12 cellular contexts compared by ENCODE assay signal in the genomic region with DNA sequence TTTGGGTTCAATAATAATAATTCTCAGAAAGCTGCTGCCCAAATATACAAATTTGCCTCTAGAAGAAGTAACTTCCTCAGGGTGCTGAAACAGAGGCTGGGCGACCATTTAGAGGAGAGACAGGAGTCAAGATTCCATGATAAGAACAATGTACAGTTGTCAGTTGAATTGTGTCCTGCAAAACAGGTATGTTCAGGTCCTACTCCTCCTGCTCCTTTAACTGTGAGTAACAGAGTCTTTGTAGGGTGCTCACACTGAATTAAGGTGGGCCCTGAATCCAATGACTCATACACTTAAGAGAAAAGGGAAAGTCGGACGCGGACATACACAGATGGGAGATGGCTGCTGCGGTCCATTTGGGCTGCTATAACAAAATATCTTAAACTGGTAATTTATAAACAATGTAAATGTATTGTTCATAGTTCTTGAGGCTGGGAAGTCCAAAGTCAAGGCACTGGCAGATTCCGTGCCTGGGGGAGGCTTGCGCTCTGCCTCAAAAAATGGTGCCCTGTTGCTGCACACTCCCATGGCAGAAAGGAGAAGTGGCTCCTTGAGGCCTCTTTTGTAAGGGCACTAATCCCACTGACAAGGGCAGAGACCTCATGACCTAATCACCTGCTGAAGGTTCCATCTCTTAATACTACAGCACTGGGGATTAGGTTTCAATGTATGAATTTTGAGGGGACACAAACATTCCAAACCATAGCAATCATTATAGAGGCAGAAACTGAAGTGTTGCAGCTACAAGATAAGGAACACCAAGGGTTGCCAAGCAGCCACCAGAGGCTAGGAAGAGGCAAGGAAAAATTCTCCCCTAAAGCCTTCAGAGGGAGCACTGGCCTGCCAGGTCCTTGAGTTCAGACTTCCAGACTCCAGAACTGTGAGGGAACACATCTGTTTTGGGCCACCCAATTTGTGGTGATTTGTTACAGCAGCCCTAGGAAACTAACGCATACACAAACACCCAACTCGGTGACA.
"Had no signal": no experiment of that assay in that cellular context is flagged by ENCODE, and none has a peak within 500 bp of the region (broad histone marks: within the 10 kb centered on the region; RNA-seq: fewer than 3 reads in every experiment).

No MANE protein-coding gene starts in this region.

- H3K27ac Mint-ChIP-seq: activated naive CD8-positive, alpha-beta T cell treated with anti-CD3 and anti-CD28 coated beads for 36 hours; nephron; stimulated activated naive CD8-positive, alpha-beta T cell treated with anti-CD3 and anti-CD28 coated beads, Interleukin-15, Interleukin-2, amounts not matched to agents 100 ng/mL and 50 ng/mL, for 24 hours had no signal

- H3K4me3 Mint-ChIP-seq: activated CD4-positive, alpha-beta T cell treated with anti-CD3 and anti-CD28 coated beads, Interleukin-2, amount 10 ng/mL, durations not matched to agents 7 days and 5 days; activated naive CD8-positive, alpha-beta T cell treated with anti-CD3 and anti-CD28 coated beads for 36 hours; nephron; stimulated activated naive CD8-positive, alpha-beta T cell treated with anti-CD3 and anti-CD28 coated beads, Interleukin-15, Interleukin-2, amounts not matched to agents 100 ng/mL and 50 ng/mL, for 24 hours; WTC11 had no signal

- H3K27me3 Mint-ChIP-seq: activated CD4-positive, alpha-beta T cell treated with anti-CD3 and anti-CD28 coated beads, Interleukin-2, amount 10 ng/mL, durations not matched to agents 7 days and 5 days; stimulated activated naive CD8-positive, alpha-beta T cell treated with anti-CD3 and anti-CD28 coated beads, Interleukin-15, Interleukin-2, amounts not matched to agents 100 ng/mL and 50 ng/mL, for 24 hours had no signal

- ATAC-seq: psoas muscle, WTC11 had no signal

- H3K9me3 Mint-ChIP-seq: activated CD4-positive, alpha-beta T cell treated with anti-CD3 and anti-CD28 coated beads, Interleukin-2, amount 10 ng/mL, durations not matched to agents 7 days and 5 days; nephron; stimulated activated naive CD8-positive, alpha-beta T cell treated with anti-CD3 and anti-CD28 coated beads, Interleukin-15, Interleukin-2, amounts not matched to agents 100 ng/mL and 50 ng/mL, for 24 hours; WTC11 had no signal

- DNase-seq: activated effector memory CD4-positive, alpha-beta T cell treated with anti-CD3 and anti-CD28 coated beads, Interleukin-2, amount 50 U/mL, for 16 hours; activated naive CD8-positive, alpha-beta T cell treated with anti-CD3 and anti-CD28 coated beads for 36 hours; foreskin fibroblast; left cardiac atrium; occipital lobe; psoas muscle; stimulated activated CD4-positive, alpha-beta T cell treated with anti-CD3 and anti-CD28 coated beads, Interleukin-2, amount 100 ng/mL, for 48 hours; SW 1271 had no signal
